ENCODE assay signal across 24 cellular contexts in the genomic region with DNA sequence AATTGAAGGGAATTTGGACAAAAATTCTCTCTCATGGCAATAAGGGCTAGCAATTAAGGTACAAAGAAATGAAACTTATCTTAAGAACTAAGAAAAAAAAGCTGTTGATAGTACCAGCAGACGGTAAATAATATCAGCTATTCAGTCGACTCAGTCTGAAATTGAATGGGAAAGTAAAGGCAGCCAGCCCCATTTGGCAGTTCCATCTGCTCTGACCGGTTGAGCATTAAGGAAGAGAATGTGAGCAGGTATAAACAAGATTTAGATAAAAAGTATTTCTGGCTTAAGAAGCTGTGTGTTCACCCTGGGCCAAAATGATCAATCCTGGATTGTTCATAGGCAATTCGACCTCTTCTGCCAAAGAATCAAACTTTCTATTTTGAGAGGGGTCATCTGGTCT.
DNase-seq lines count a peak whose midpoint lies in the region; FAIRE-seq and TF ChIP-seq lines count a peak whose summit lies in the region.
"Had no signal": no experiment of that assay in that cellular context is flagged by ENCODE, and none has a peak within 500 bp of the region (broad histone marks: within the 10 kb centered on the region; RNA-seq: fewer than 3 reads in every experiment).

No MANE protein-coding gene starts in this region.

- TF ChIP-seq EP300 in stomach (IDR thresholded peaks at IDR 0.05), result no peak

- H3K9me3 ChIP-seq in stomach, result no peaks in the 10 kb centered on the region
- no peaks in the 10 kb centered on the region for H3K9me3 ChIP-seq in CD4-positive, alpha-beta memory T cell (ENCODE audit: control insufficient read depth in 1 of 2, low read length in 2 of 2)
- H3K9me3 ChIP-seq: BLaER1 had no signal

- TF ChIP-seq POLR2A in stomach (IDR thresholded peaks at IDR 0.05), result no peak

- POLR2A ChIA-PET in CD4-positive, alpha-beta memory T cell (lab: Charles Lee; ENCODE audit: partially characterized antibody), result no interaction called here

- H3K27me3 ChIP-seq in stomach, result no peaks in the 10 kb centered on the region
- no peaks in the 10 kb centered on the region for H3K27me3 ChIP-seq in CD4-positive, alpha-beta memory T cell (ENCODE audit: insufficient read depth, low read length)
- H3K27me3 ChIP-seq: BLaER1 had no signal

- intact Hi-C loops in stomach (cut with DNase I; ENCODE audit: low total_unique reads), result no loop called here
- intact Hi-C loops in CD4-positive, alpha-beta memory T cell (cut with micrococcal nuclease), result no loop called here

- peaks cover 0 to 48% (median 9%) of the 10 kb centered on the region in 4 donors for H3K4me1 ChIP-seq in stomach
- H3K4me1 ChIP-seq in CD4-positive, alpha-beta memory T cell (ENCODE audit: insufficient read depth, low read length), result no peaks in the 10 kb centered on the region
- H3K4me1 ChIP-seq: BLaER1 had no signal

- peak; percentile 62 for FAIRE-seq in G401.6 (lab: Jason Lieb, UNC)
- FAIRE-seq: GM12892, GM18507, H54, HTR-8/SVneo, K562 had no signal

- TF ChIP-seq CTCF in brain (conservative IDR thresholded peaks at IDR 0.05) (no peak), stomach (IDR thresholded peaks at IDR 0.05) (no peak)

- H3K27ac ChIP-seq in stomach, result no peak overlapping the region
- no peak overlapping the region for H3K27ac ChIP-seq in CD4-positive, alpha-beta memory T cell (ENCODE audit: low read depth, low read length)
- H3K27ac ChIP-seq: BLaER1 had no signal

- CTCF ChIA-PET in CD4-positive, alpha-beta memory T cell (lab: Charles Lee; ENCODE audit: partially characterized antibody), result no interaction called here

- DNase-seq in DMS 273 (lab: John Stamatoyannopoulos, UW; ENCODE audit: unreplicated experiment) (peak; percentile 54), stomach (peak; percentile 58), DMS53 treated with DMSO at 0.1 percent for 48 hours (lab: John Stamatoyannopoulos, UW; ENCODE audit: unreplicated experiment) (no peak)
- DNase-seq in CD4-positive, alpha-beta memory T cell, result no peak
- DNase-seq in stimulated activated naive CD4-positive, alpha-beta T cell (lab: John Stamatoyannopoulos, UW), result no peak
- DNase-seq: 8988T; CD8-positive, alpha-beta memory T cell; COR-L47; DMS153; DND-41; EL; GDM1; HCEC 1CT; IMR-90 had no signal

- H3K4me1 Mint-ChIP-seq in brain, result peaks cover 67% of the 10 kb centered on the region
- H3K4me1 Mint-ChIP-seq in CD4-positive, alpha-beta memory T cell, result no peaks in the 10 kb centered on the region
- H3K4me1 Mint-ChIP-seq: CD14-positive monocyte; CD8-positive, alpha-beta memory T cell had no signal

- no peaks in the 10 kb centered on the region for H3K9me3 Mint-ChIP-seq in brain
- H3K9me3 Mint-ChIP-seq in CD4-positive, alpha-beta memory T cell, result peaks cover 0 to 2% (median 0%) of the 10 kb centered on the region in 8 donors
- H3K9me3 Mint-ChIP-seq: CD14-positive monocyte, GM23338 had no signal

- WGBS in stomach, 5 donors, result 26 to 45% (median 37%) methylated on average over 4 of the region's 4 CpGs

- H3K36me3 ChIP-seq in stomach, result no peaks in the 10 kb centered on the region
- H3K36me3 ChIP-seq in CD4-positive, alpha-beta memory T cell (ENCODE audit: insufficient read depth, low read length), result no peaks in the 10 kb centered on the region
- H3K36me3 ChIP-seq: BLaER1 had no signal

- H3K4me3 Mint-ChIP-seq in brain, result no peak overlapping the region
- no peak overlapping the region for H3K4me3 Mint-ChIP-seq in CD4-positive, alpha-beta memory T cell
- H3K4me3 Mint-ChIP-seq: CD14-positive monocyte, GM23338 had no signal

- H3K4me3 ChIP-seq in stomach, result no peak overlapping the region
- no peak overlapping the region for H3K4me3 ChIP-seq in CD4-positive, alpha-beta memory T cell (ENCODE audit: low read length in 2 of 2)
- H3K4me3 ChIP-seq: BLaER1, GM23338, K562 had no signal

- peak overlapping the region in 4 of 5 experiments; percentile 11 to 96 (median 43) for H3K27ac Mint-ChIP-seq in brain
- H3K27ac Mint-ChIP-seq in CD4-positive, alpha-beta memory T cell, result no peak overlapping the region
- H3K27ac Mint-ChIP-seq: CD14-positive monocyte; CD8-positive, alpha-beta memory T cell; GM23338 had no signal

- H3K36me3 Mint-ChIP-seq in brain, result no peaks in the 10 kb centered on the region
- no peaks in the 10 kb centered on the region for H3K36me3 Mint-ChIP-seq in CD4-positive, alpha-beta memory T cell
- H3K36me3 Mint-ChIP-seq: CD14-positive monocyte; CD8-positive, alpha-beta memory T cell had no signal

- H3K27me3 Mint-ChIP-seq in brain, result no peaks in the 10 kb centered on the region
- H3K27me3 Mint-ChIP-seq in CD4-positive, alpha-beta memory T cell, result peaks cover 4 to 11% of the 10 kb centered on the region in 2 donors

Comparison
In these comparisons a context has a peak if more than half of its experiments do, and no peak if none do; other contexts are left out.
1. DNase-seq: peak in DMS 273 (single experiment) and stomach (single experiment); none in DMS53 treated with DMSO at 0.1 percent for 48 hours (single experiment), CD4-positive, alpha-beta memory T cell (0 of 5) and stimulated activated naive CD4-positive, alpha-beta T cell (0 of 6).
2. H3K27ac Mint-ChIP-seq: peak in brain (4 of 5); none in CD4-positive, alpha-beta memory T cell (0 of 7).